In the genomic region with DNA sequence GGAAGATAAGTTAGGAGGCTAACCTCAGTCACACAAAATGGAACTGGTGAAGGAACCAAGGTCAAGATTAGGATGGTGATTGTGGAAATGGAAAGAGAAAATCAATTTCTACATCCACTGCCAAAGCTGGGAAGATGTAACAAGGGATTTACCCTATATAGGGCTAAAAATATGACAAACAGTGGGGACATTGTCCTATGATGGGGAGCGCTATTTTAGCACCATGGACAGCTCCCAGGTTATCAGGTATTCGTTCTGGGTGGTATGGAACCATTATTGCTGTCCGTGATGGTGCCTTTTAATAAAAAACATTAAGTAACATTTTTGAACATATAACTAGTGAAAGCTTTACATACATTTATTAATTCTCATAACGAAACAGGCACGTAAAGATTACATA, we compare ENCODE assay signal across 1 cellular context.
TF ChIP-seq lines count a peak whose summit lies in the region.

No MANE protein-coding gene starts in this region.

TF ChIP-seq in HepG2, 621 proteins besides CTCF, POLR2A, EP300 and RAD21 (continued from another document and continues in another):
- TF ChIP-seq, protein P1, sequence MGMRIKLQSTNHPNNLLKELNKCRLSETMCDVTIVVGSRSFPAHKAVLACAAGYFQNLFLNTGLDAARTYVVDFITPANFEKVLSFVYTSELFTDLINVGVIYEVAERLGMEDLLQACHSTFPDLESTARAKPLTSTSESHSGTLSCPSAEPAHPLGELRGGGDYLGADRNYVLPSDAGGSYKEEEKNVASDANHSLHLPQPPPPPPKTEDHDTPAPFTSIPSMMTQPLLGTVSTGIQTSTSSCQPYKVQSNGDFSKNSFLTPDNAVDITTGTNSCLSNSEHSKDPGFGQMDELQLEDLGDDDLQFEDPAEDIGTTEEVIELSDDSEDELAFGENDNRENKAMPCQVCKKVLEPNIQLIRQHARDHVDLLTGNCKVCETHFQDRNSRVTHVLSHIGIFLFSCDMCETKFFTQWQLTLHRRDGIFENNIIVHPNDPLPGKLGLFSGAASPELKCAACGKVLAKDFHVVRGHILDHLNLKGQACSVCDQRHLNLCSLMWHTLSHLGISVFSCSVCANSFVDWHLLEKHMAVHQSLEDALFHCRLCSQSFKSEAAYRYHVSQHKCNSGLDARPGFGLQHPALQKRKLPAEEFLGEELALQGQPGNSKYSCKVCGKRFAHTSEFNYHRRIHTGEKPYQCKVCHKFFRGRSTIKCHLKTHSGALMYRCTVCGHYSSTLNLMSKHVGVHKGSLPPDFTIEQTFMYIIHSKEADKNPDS (CRISPR knock-in tag; IDR thresholded peaks at IDR 0.05): no peak
- TF ChIP-seq, protein P2, sequence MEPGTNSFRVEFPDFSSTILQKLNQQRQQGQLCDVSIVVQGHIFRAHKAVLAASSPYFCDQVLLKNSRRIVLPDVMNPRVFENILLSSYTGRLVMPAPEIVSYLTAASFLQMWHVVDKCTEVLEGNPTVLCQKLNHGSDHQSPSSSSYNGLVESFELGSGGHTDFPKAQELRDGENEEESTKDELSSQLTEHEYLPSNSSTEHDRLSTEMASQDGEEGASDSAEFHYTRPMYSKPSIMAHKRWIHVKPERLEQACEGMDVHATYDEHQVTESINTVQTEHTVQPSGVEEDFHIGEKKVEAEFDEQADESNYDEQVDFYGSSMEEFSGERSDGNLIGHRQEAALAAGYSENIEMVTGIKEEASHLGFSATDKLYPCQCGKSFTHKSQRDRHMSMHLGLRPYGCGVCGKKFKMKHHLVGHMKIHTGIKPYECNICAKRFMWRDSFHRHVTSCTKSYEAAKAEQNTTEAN (CRISPR knock-in tag; conservative IDR thresholded peaks at IDR 0.05): 0 out of 2 replicates have a peak, but pooled peaks have one; percentile 25
- TF ChIP-seq DNMT1 (CRISPR knock-in tag; IDR thresholded peaks at IDR 0.05) (no peak), KLF16 (CRISPR knock-in tag; IDR thresholded peaks at IDR 0.05) (peak in 1 of 2 experiments; percentile 36; a peak in 1 of 4 replicates), ZNF709 (CRISPR knock-in tag; IDR thresholded peaks at IDR 0.05) (no peak), ZNF672 (CRISPR knock-in tag; IDR thresholded peaks at IDR 0.05) (no peak), ATM (IDR thresholded peaks at IDR 0.05; ENCODE audit: borderline replicate concordance) (no peak), MAFG (CRISPR knock-in tag; IDR thresholded peaks at IDR 0.05) (no peak), ZNF30 (CRISPR knock-in tag; IDR thresholded peaks at IDR 0.05) (no peak), MIXL1 (CRISPR knock-in tag; IDR thresholded peaks at IDR 0.05) (peak; percentile 59; the same call in 1 of the 2 replicates), SMC3 (IDR thresholded peaks at IDR 0.05; ENCODE audit: low read length) (no peak), DMAP1 (CRISPR knock-in tag; IDR thresholded peaks at IDR 0.05) (no peak), ZNF331 (CRISPR knock-in tag; IDR thresholded peaks at IDR 0.05) (peak; percentile 48; the same call in 1 of the 2 replicates), ZNF317 (CRISPR knock-in tag; IDR thresholded peaks at IDR 0.05) (no peak), ZNF264 (CRISPR knock-in tag; IDR thresholded peaks at IDR 0.05) (no peak), JARID2 (CRISPR knock-in tag; IDR thresholded peaks at IDR 0.05; ENCODE audit: insufficient replicate concordance) (no peak), ZC3H4 (CRISPR knock-in tag; IDR thresholded peaks at IDR 0.05; ENCODE audit: borderline replicate concordance) (no peak), RORA (CRISPR knock-in tag; IDR thresholded peaks at IDR 0.05) (no peak), ZNF510 (CRISPR knock-in tag; IDR thresholded peaks at IDR 0.05; ENCODE audit: low read depth) (no peak), ZSCAN21 (CRISPR knock-in tag; IDR thresholded peaks at IDR 0.05; ENCODE audit: borderline replicate concordance) (no peak), TGIF2 (CRISPR knock-in tag; IDR thresholded peaks at IDR 0.05) (0 out of 2 replicates have a peak, but pooled peaks have one; percentile 29), ZFP62 (CRISPR knock-in tag; IDR thresholded peaks at IDR 0.05) (no peak), EHMT2 (IDR thresholded peaks at IDR 0.05; ENCODE audit: borderline replicate concordance, low read depth, low read length) (peak; percentile 75), BRCA1 (CRISPR knock-in tag; IDR thresholded peaks at IDR 0.05) (0 out of 2 replicates have a peak, but pooled peaks have one; percentile 69), POLR2AphosphoS5 (IDR thresholded peaks at IDR 0.05; ENCODE audit: low read depth, low read length) (no peak), STAT5B (CRISPR knock-in tag; IDR thresholded peaks at IDR 0.05) (peak; percentile 39; the same call in 1 of the 2 replicates), ZNF674 (CRISPR knock-in tag; IDR thresholded peaks at IDR 0.05; ENCODE audit: low read depth) (no peak)
- TF ChIP-seq, protein P3, sequence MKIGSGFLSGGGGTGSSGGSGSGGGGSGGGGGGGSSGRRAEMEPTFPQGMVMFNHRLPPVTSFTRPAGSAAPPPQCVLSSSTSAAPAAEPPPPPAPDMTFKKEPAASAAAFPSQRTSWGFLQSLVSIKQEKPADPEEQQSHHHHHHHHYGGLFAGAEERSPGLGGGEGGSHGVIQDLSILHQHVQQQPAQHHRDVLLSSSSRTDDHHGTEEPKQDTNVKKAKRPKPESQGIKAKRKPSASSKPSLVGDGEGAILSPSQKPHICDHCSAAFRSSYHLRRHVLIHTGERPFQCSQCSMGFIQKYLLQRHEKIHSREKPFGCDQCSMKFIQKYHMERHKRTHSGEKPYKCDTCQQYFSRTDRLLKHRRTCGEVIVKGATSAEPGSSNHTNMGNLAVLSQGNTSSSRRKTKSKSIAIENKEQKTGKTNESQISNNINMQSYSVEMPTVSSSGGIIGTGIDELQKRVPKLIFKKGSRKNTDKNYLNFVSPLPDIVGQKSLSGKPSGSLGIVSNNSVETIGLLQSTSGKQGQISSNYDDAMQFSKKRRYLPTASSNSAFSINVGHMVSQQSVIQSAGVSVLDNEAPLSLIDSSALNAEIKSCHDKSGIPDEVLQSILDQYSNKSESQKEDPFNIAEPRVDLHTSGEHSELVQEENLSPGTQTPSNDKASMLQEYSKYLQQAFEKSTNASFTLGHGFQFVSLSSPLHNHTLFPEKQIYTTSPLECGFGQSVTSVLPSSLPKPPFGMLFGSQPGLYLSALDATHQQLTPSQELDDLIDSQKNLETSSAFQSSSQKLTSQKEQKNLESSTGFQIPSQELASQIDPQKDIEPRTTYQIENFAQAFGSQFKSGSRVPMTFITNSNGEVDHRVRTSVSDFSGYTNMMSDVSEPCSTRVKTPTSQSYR (CRISPR knock-in tag; IDR thresholded peaks at IDR 0.05; ENCODE audit: borderline replicate concordance): no peak
- TF ChIP-seq, protein P4, sequence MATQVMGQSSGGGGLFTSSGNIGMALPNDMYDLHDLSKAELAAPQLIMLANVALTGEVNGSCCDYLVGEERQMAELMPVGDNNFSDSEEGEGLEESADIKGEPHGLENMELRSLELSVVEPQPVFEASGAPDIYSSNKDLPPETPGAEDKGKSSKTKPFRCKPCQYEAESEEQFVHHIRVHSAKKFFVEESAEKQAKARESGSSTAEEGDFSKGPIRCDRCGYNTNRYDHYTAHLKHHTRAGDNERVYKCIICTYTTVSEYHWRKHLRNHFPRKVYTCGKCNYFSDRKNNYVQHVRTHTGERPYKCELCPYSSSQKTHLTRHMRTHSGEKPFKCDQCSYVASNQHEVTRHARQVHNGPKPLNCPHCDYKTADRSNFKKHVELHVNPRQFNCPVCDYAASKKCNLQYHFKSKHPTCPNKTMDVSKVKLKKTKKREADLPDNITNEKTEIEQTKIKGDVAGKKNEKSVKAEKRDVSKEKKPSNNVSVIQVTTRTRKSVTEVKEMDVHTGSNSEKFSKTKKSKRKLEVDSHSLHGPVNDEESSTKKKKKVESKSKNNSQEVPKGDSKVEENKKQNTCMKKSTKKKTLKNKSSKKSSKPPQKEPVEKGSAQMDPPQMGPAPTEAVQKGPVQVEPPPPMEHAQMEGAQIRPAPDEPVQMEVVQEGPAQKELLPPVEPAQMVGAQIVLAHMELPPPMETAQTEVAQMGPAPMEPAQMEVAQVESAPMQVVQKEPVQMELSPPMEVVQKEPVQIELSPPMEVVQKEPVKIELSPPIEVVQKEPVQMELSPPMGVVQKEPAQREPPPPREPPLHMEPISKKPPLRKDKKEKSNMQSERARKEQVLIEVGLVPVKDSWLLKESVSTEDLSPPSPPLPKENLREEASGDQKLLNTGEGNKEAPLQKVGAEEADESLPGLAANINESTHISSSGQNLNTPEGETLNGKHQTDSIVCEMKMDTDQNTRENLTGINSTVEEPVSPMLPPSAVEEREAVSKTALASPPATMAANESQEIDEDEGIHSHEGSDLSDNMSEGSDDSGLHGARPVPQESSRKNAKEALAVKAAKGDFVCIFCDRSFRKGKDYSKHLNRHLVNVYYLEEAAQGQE (IDR thresholded peaks at IDR 0.05; ENCODE audit: borderline replicate concordance in 1 of 2, low read depth in 1 of 2, low read length in 2 of 2): peak; percentile 71 to 99
- TF ChIP-seq, protein P5, sequence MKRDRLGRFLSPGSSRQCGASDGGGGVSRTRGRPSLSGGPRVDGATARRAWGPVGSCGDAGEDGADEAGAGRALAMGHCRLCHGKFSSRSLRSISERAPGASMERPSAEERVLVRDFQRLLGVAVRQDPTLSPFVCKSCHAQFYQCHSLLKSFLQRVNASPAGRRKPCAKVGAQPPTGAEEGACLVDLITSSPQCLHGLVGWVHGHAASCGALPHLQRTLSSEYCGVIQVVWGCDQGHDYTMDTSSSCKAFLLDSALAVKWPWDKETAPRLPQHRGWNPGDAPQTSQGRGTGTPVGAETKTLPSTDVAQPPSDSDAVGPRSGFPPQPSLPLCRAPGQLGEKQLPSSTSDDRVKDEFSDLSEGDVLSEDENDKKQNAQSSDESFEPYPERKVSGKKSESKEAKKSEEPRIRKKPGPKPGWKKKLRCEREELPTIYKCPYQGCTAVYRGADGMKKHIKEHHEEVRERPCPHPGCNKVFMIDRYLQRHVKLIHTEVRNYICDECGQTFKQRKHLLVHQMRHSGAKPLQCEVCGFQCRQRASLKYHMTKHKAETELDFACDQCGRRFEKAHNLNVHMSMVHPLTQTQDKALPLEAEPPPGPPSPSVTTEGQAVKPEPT (CRISPR knock-in tag; IDR thresholded peaks at IDR 0.05; ENCODE audit: low read depth): no peak
- TF ChIP-seq, protein P6, sequence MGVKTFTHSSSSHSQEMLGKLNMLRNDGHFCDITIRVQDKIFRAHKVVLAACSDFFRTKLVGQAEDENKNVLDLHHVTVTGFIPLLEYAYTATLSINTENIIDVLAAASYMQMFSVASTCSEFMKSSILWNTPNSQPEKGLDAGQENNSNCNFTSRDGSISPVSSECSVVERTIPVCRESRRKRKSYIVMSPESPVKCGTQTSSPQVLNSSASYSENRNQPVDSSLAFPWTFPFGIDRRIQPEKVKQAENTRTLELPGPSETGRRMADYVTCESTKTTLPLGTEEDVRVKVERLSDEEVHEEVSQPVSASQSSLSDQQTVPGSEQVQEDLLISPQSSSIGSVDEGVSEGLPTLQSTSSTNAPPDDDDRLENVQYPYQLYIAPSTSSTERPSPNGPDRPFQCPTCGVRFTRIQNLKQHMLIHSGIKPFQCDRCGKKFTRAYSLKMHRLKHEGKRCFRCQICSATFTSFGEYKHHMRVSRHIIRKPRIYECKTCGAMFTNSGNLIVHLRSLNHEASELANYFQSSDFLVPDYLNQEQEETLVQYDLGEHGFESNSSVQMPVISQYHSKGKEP (CRISPR knock-in tag; IDR thresholded peaks at IDR 0.05): peak; percentile 66; the same call in 1 of the 2 replicates
- TF ChIP-seq, protein P7, sequence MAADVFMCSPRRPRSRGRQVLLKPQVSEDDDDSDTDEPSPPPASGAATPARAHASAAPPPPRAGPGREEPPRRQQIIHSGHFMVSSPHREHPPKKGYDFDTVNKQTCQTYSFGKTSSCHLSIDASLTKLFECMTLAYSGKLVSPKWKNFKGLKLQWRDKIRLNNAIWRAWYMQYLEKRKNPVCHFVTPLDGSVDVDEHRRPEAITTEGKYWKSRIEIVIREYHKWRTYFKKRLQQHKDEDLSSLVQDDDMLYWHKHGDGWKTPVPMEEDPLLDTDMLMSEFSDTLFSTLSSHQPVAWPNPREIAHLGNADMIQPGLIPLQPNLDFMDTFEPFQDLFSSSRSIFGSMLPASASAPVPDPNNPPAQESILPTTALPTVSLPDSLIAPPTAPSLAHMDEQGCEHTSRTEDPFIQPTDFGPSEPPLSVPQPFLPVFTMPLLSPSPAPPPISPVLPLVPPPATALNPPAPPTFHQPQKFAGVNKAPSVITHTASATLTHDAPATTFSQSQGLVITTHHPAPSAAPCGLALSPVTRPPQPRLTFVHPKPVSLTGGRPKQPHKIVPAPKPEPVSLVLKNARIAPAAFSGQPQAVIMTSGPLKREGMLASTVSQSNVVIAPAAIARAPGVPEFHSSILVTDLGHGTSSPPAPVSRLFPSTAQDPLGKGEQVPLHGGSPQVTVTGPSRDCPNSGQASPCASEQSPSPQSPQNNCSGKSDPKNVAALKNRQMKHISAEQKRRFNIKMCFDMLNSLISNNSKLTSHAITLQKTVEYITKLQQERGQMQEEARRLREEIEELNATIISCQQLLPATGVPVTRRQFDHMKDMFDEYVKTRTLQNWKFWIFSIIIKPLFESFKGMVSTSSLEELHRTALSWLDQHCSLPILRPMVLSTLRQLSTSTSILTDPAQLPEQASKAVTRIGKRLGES (CRISPR knock-in tag; IDR thresholded peaks at IDR 0.05; ENCODE audit: borderline replicate concordance): no peak
- TF ChIP-seq, protein P8, sequence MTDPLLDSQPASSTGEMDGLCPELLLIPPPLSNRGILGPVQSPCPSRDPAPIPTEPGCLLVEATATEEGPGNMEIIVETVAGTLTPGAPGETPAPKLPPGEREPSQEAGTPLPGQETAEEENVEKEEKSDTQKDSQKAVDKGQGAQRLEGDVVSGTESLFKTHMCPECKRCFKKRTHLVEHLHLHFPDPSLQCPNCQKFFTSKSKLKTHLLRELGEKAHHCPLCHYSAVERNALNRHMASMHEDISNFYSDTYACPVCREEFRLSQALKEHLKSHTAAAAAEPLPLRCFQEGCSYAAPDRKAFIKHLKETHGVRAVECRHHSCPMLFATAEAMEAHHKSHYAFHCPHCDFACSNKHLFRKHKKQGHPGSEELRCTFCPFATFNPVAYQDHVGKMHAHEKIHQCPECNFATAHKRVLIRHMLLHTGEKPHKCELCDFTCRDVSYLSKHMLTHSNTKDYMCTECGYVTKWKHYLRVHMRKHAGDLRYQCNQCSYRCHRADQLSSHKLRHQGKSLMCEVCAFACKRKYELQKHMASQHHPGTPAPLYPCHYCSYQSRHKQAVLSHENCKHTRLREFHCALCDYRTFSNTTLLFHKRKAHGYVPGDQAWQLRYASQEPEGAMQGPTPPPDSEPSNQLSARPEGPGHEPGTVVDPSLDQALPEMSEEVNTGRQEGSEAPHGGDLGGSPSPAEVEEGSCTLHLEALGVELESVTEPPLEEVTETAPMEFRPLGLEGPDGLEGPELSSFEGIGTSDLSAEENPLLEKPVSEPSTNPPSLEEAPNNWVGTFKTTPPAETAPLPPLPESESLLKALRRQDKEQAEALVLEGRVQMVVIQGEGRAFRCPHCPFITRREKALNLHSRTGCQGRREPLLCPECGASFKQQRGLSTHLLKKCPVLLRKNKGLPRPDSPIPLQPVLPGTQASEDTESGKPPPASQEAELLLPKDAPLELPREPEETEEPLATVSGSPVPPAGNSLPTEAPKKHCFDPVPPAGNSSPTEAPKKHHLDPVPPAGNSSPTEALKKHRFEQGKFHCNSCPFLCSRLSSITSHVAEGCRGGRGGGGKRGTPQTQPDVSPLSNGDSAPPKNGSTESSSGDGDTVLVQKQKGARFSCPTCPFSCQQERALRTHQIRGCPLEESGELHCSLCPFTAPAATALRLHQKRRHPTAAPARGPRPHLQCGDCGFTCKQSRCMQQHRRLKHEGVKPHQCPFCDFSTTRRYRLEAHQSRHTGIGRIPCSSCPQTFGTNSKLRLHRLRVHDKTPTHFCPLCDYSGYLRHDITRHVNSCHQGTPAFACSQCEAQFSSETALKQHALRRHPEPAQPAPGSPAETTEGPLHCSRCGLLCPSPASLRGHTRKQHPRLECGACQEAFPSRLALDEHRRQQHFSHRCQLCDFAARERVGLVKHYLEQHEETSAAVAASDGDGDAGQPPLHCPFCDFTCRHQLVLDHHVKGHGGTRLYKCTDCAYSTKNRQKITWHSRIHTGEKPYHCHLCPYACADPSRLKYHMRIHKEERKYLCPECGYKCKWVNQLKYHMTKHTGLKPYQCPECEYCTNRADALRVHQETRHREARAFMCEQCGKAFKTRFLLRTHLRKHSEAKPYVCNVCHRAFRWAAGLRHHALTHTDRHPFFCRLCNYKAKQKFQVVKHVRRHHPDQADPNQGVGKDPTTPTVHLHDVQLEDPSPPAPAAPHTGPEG (CRISPR knock-in tag; IDR thresholded peaks at IDR 0.05): no peak
